Comparison of ENCODE assay signal across 33 cellular contexts in the genomic region with DNA sequence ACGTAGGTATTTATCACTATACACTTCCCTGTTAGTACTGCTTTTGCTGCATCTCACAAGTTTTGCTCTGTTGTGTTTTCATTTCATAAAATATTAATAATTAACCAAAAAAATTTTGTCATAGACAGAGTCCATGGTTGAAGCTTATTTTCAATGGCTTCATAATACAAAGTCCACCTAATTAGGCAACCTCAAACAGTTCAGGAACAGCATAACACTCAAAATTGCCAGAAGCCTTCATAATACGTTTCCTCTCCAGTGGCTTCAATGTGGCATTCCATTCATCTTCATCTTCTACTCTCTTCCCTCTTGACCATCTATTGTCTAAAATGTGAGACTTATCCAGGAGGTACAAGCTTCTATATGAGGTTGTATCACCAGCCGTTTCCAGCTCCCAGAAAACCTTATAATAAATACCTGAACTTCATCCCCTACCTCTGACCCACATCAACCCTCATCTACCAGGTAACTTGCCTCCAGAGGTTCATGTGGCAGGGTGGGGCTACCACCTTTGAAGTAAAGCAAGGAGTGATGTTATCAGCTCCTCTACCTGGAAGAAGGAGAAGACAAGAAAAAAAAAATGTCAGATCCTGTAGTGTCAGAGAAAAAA.
"Had no signal": no experiment of that assay in that cellular context is flagged by ENCODE, and none has a peak within 500 bp of the region (broad histone marks: within the 10 kb centered on the region; RNA-seq: fewer than 3 reads in every experiment).

No MANE protein-coding gene starts in this region.

- H3K4me3 ChIP-seq: K562, PC-9 had no signal

- H2AFZ ChIP-seq: PC-9 had no signal

- H3K4me2 ChIP-seq: PC-9 had no signal

- DNase-seq: activated CD4-positive, alpha-beta T cell treated with anti-CD3 and anti-CD28 coated beads for 36 hours; activated CD4-positive, alpha-beta T cell treated with anti-CD3 and anti-CD28 coated beads, Interleukin-2, amount 10 ng/mL, durations not matched to agents 7 days and 5 days; activated CD4-positive, alpha-beta T cell treated with anti-CD3 and anti-CD28 coated beads, Interleukin-2, amount 50 U/mL, for 48 hours; activated CD8-positive, alpha-beta T cell treated with anti-CD3 and anti-CD28 coated beads, Interleukin-2, amount 10 ng/mL, durations not matched to agents 7 days and 5 days; activated gamma-delta T cell treated with Interleukin-2 at 50 U/mL for 16 hours; activated naive CD4-positive, alpha-beta T cell treated with anti-CD3 and anti-CD28 coated beads for 36 hours; activated naive CD8-positive, alpha-beta T cell treated with anti-CD3 and anti-CD28 coated beads for 36 hours; activated T-cell treated with anti-CD3 and anti-CD28 coated beads, Interleukin-2, amount 50 U/mL, for 24 hours; amniotic stem cell; aorta; brain microvascular endothelial cell; central memory CD4-positive, alpha-beta T cell; NCI-H1092 treated with DMSO at 0.1 percent for 48 hours; NCI-H1417; NCI-H146; NCI-H187 treated with DMSO at 0.1 percent for 48 hours; NCI-H2081 treated with DMSO at 0.1 percent for 48 hours; NCI-H226; NCI-H446 treated with DMSO at 0.1 percent for 48 hours; NCI-H524; NCI-H69; PC-9; SIG-M5; T-helper 1 cell; T-helper 2 cell; T-helper 9 cell had no signal

- FAIRE-seq: K562, RCC 7860 had no signal

- H3K27me3 ChIP-seq: brain microvascular endothelial cell had no signal

- H3K27ac ChIP-seq: brain microvascular endothelial cell, PC-9, RWPE1 had no signal

- ATAC-seq: activated CD4-positive, alpha-beta T cell treated with anti-CD3 and anti-CD28 coated beads for 36 hours; activated CD4-positive, CD25-positive, alpha-beta regulatory T cell treated with anti-CD3 and anti-CD28 coated beads, Interleukin-2, amount 50 U/mL, for 24 hours; activated CD8-positive, alpha-beta T cell treated with anti-CD3 and anti-CD28 coated beads, Interleukin-2, amount 10 ng/mL, durations not matched to agents 7 days and 5 days; K562; Right ventricle myocardium inferior; SK-N-SH treated with all-trans-retinoic acid at 6 μM for 48 hours; WTC11 had no signal

- H3K36me3 ChIP-seq: brain microvascular endothelial cell had no signal
